Comparison of ENCODE assay signal across 25 cellular contexts in the genomic region with DNA sequence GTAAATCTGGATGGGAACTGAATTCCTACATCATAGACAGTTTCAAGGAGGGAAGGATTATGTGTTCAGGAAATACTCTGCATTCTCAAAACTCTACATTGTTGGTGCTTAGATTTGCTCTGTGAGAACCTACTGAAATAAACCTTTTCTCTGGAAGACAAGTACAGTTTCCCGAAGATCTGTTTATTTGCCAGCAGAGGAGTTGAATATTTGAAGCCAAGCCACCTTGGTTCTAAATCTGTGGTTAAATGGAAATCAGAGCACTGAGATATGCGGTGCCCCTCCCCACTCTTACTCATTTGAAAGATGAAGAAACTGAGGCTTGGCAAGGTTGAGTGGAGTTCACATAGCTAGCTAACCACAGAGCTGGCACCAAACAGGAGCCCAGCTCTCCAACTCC.
DNase-seq lines count a peak whose midpoint lies in the region; FAIRE-seq and TF ChIP-seq lines count a peak whose summit lies in the region.
"Had no signal": no experiment of that assay in that cellular context is flagged by ENCODE, and none has a peak within 500 bp of the region (broad histone marks: within the 10 kb centered on the region; RNA-seq: fewer than 3 reads in every experiment).

No MANE protein-coding gene starts in this region.

- no peak overlapping the region for H4K8ac ChIP-seq in mesendoderm (ENCODE audit: low read depth, low read length)

- H3K56ac ChIP-seq in mesendoderm (ENCODE audit: low read length), result no peak overlapping the region

- H2BK5ac ChIP-seq in mesendoderm (ENCODE audit: low read length), result no peak overlapping the region

- FAIRE-seq in endothelial cell of umbilical vein (lab: Jason Lieb, UNC) (peak; percentile 63), small intestine (lab: Jason Lieb, UNC) (no peak)
- FAIRE-seq: G401.6 had no signal

- no TSS peak for BruUV-seq in endothelial cell of umbilical vein (replicated peaks; lab: Mats Ljungman, UMichigan)

- H3K4me3 ChIP-seq in AG10803 (ENCODE audit: low read length), result no peak overlapping the region
- no peak overlapping the region for H3K4me3 ChIP-seq in endothelial cell of umbilical vein (replicated peaks in 1 of 3; ENCODE audit: insufficient read depth in 1 of 3, low read depth in 1 of 3, low read length in 3 of 3)
- no peak overlapping the region for H3K4me3 ChIP-seq in small intestine (ENCODE audit: low read depth in 1 of 2, low read length in 2 of 2)
- no peak overlapping the region for H3K4me3 ChIP-seq in mesendoderm (ENCODE audit: low read length)
- H3K4me3 ChIP-seq: esophagus squamous epithelium, GM23338, lower lobe of right lung had no signal

- H3K9me1 ChIP-seq in endothelial cell of umbilical vein (replicated peaks; ENCODE audit: control insufficient read depth, extremely low read depth, insufficient read depth, low read length), result no peaks in the 10 kb centered on the region

- peaks cover 2% of the 10 kb centered on the region for H3K79me2 ChIP-seq in endothelial cell of umbilical vein (ENCODE audit: control insufficient read depth, insufficient read depth, low read length)
- H3K79me2 ChIP-seq in mesendoderm (ENCODE audit: control insufficient read depth, insufficient read depth, low read length), result no peaks in the 10 kb centered on the region

- H3K9ac ChIP-seq in endothelial cell of umbilical vein (replicated peaks; ENCODE audit: extremely low read depth, insufficient read depth, low read length), result no peak overlapping the region
- H3K9ac ChIP-seq in mesendoderm (ENCODE audit: low read length), result no peak overlapping the region

- no peaks in the 10 kb centered on the region for H4K20me1 ChIP-seq in endothelial cell of umbilical vein (replicated peaks; ENCODE audit: control insufficient read depth, extremely low read depth, insufficient read depth, low read length)

- no peak overlapping the region for H2AK5ac ChIP-seq in mesendoderm (ENCODE audit: low read length)

- intact Hi-C loops in endothelial cell of umbilical vein (cut with micrococcal nuclease), result loop anchor here (5.0 kb wide), 1 partner anchor 372 kb away; no protein-coding TSS in a partner anchor

- H3K4me2 ChIP-seq in endothelial cell of umbilical vein (ENCODE audit: insufficient read depth, low read length), result peak overlapping the region; percentile 83
- H3K4me2 ChIP-seq in mesendoderm (ENCODE audit: low read length), result no peak overlapping the region
- H3K4me2 ChIP-seq: GM23338 had no signal

- H3K4ac ChIP-seq in mesendoderm (ENCODE audit: low read depth, low read length), result no peak overlapping the region

- H3K79me1 ChIP-seq in mesendoderm (ENCODE audit: low read length), result no peaks in the 10 kb centered on the region

- POLR2A ChIA-PET in endothelial cell of umbilical vein (lab: Charles Lee) (no interaction called here), HEK293T (lab: Yijun Ruan, JAX) (interaction anchor here (1.4 to 2.5 kb wide), 2 partner anchors 389 to 393 kb away, joined by 6 read pairs; no protein-coding TSS in a partner anchor)

- H3K18ac ChIP-seq in mesendoderm (ENCODE audit: low read length), result no peak overlapping the region

- no peak overlapping the region for H3K23ac ChIP-seq in mesendoderm (ENCODE audit: low read length)

- no peaks in the 10 kb centered on the region for H3K27me3 ChIP-seq in endothelial cell of umbilical vein (ENCODE audit: control insufficient read depth in 2 of 2, insufficient read depth in 2 of 2, low read length in 2 of 2)
- no peaks in the 10 kb centered on the region for H3K27me3 ChIP-seq in small intestine (ENCODE audit: control insufficient read depth in 2 of 2, insufficient read depth in 2 of 2, low read length in 2 of 2)
- peaks cover 12% of the 10 kb centered on the region for H3K27me3 ChIP-seq in mesendoderm (ENCODE audit: insufficient read depth, low read length, poor library complexity)

- CTCF ChIA-PET in endothelial cell of umbilical vein (lab: Charles Lee), result interaction anchor here (0.7 to 8.7 kb wide), 10 partner anchors 70 to 393 kb away, joined by 3 to 144 read pairs (median 5); partner anchors contain the start of gene GATA6
- CTCF ChIA-PET in HEK293T (lab: Yijun Ruan, JAX), result interaction anchor here (0.6 to 1.5 kb wide), 3 partner anchors 106 to 890 kb away, joined by 3 to 4 read pairs (median 3); no protein-coding TSS in a partner anchor

- H4K5ac ChIP-seq in mesendoderm (ENCODE audit: low read length), result no peak overlapping the region

- 71 to 79% (median 74%) methylated on average over 2 of the region's 2 CpGs for WGBS in small intestine, 3 donors
- WGBS in mesendoderm (ENCODE audit: extremely low coverage, insufficient coverage, low lambda C conversion rate), result no CpG with 5 or more reads among the region's 2 CpGs

- H3K27ac ChIP-seq in endothelial cell of umbilical vein (ENCODE audit: insufficient read depth, low read depth, low read length) (peak overlapping the region; percentile 34), small intestine (ENCODE audit: low read depth in 1 of 2, low read length in 1 of 2) (no peak overlapping the region), mesendoderm (ENCODE audit: low read depth, low read length) (no peak overlapping the region)
- H3K27ac ChIP-seq: esophagus squamous epithelium, lower lobe of right lung had no signal

- no peak for TF ChIP-seq CTCF in AG10803 (conservative IDR thresholded peaks at IDR 0.05; ENCODE audit: low read length)
- TF ChIP-seq CTCF in endothelial cell of umbilical vein (IDR thresholded peaks at IDR 0.05; ENCODE audit: extremely low read depth in 1 of 2, insufficient read depth in 1 of 2, low read depth in 1 of 2, low read length in 2 of 2), result no peak

- no peak for TF ChIP-seq POLR2A in endothelial cell of umbilical vein (IDR thresholded peaks at IDR 0.05; ENCODE audit: low read depth, low read length)

- H3K4me1 ChIP-seq in endothelial cell of umbilical vein (ENCODE audit: control insufficient read depth, extremely low read depth, insufficient read depth, low read length) (peaks cover 35% of the 10 kb centered on the region), small intestine (ENCODE audit: control insufficient read depth in 2 of 2, insufficient read depth in 1 of 2, low read depth in 1 of 2, low read length in 1 of 2) (no peaks in the 10 kb centered on the region), mesendoderm (ENCODE audit: control insufficient read depth, low read depth, low read length) (no peaks in the 10 kb centered on the region)

- H2BK15ac ChIP-seq in mesendoderm (replicated peaks; ENCODE audit: low read depth), result no peak overlapping the region

- H2AFZ ChIP-seq in endothelial cell of umbilical vein (ENCODE audit: low read depth, low read length), result peak overlapping the region; percentile 11
- H2AFZ ChIP-seq: GM23338 had no signal

- H3K36me3 ChIP-seq in endothelial cell of umbilical vein (ENCODE audit: control insufficient read depth in 2 of 2, extremely low read depth in 1 of 2, insufficient read depth in 2 of 2, low read length in 2 of 2) (no peaks in the 10 kb centered on the region), small intestine (ENCODE audit: control insufficient read depth in 2 of 2, insufficient read depth in 2 of 2, low read length in 2 of 2) (no peaks in the 10 kb centered on the region), mesendoderm (ENCODE audit: control insufficient read depth, insufficient read depth, low read length) (no peaks in the 10 kb centered on the region)
- H3K36me3 ChIP-seq: esophagus squamous epithelium, lower lobe of right lung had no signal

- dilution Hi-C loops in endothelial cell of umbilical vein (cut with MboI; ENCODE audit: extremely low pct_ligation_motif_present, low sequenced_read_pairs), result loop anchor here (10.0 kb wide), 1 partner anchor 389 kb away; no protein-coding TSS in a partner anchor

- H2BK120ac ChIP-seq in mesendoderm (ENCODE audit: low read depth, low read length), result no peak overlapping the region

- H3K9me3 ChIP-seq in endothelial cell of umbilical vein (replicated peaks; ENCODE audit: control insufficient read depth, insufficient read depth, low read length) (no peaks in the 10 kb centered on the region), small intestine (ENCODE audit: control insufficient read depth, low read depth) (no peaks in the 10 kb centered on the region)
- H3K9me3 ChIP-seq: esophagus squamous epithelium, lower lobe of right lung had no signal

- DNase-seq in AG10803 (ENCODE audit: low read depth) (peak; percentile 78), amniotic epithelial cell (ENCODE audit: low read depth) (peak; percentile 100), endothelial cell of umbilical vein (ENCODE audit: low read depth, low spot score) (peak; percentile 54), non-pigmented ciliary epithelial cell (ENCODE audit: low read depth) (peak; percentile 65), NCI-H1417 treated with DMSO at 0.1 percent for 48 hours (lab: John Stamatoyannopoulos, UW) (no peak), HEK293T (ENCODE audit: extremely low spot score) (no peak), small intestine (no peak), mesendoderm (no peak)
- DNase-seq: activated CD4-positive, alpha-beta T cell treated with anti-CD3 and anti-CD28 coated beads for 48 hours; activated naive CD8-positive, alpha-beta T cell treated with anti-CD3 and anti-CD28 coated beads, Interleukin-2, amount 10 ng/mL, durations not matched to agents 7 days and 5 days; CD4-positive, CD25-positive, alpha-beta regulatory T cell; central memory CD4-positive, alpha-beta T cell; effector memory CD4-positive, alpha-beta T cell; esophagus squamous epithelium; head of caudate nucleus; lower lobe of right lung; MV-4-11; NCI-H2029 treated with DMSO at 0.1 percent for 48 hours; NCI-H446; nucleus accumbens; PC-3; right cardiac atrium; stimulated activated CD4-positive, alpha-beta T cell treated with anti-CD3 and anti-CD28 coated beads, Interleukin-15, amount 100 ng/mL, for 24 hours had no signal

TF ChIP-seq in endothelial cell of umbilical vein, 7 proteins besides CTCF, POLR2A, EP300 and RAD21 (continues in another document):
- TF ChIP-seq GATA2 (IDR thresholded peaks at IDR 0.05; ENCODE audit: insufficient read depth, insufficient read length, low read depth, low read length) (no peak), JUN (IDR thresholded peaks at IDR 0.05; ENCODE audit: borderline replicate concordance, insufficient read depth, insufficient read length, low read depth) (no peak), MYC (IDR thresholded peaks at IDR 0.05; ENCODE audit: low read depth, low read length) (no peak), EZH2 (IDR thresholded peaks at IDR 0.05; ENCODE audit: borderline replicate concordance, low read depth, low read length, severe bottlenecking) (no peak), FOS (IDR thresholded peaks at IDR 0.05; ENCODE audit: borderline replicate concordance, insufficient read depth, low read length) (no peak)

TF ChIP-seq in HEK293T, 16 proteins besides CTCF, POLR2A, EP300 and RAD21 (continues in another document):
- TF ChIP-seq SP1 (IDR thresholded peaks at IDR 0.05) (no peak), ARNT (IDR thresholded peaks at IDR 0.05) (no peak), FOXA1 (IDR thresholded peaks at IDR 0.05) (no peak), FOXM1 (IDR thresholded peaks at IDR 0.05; ENCODE audit: borderline replicate concordance) (no peak), SUZ12 (IDR thresholded peaks at IDR 0.05) (no peak), HDGF (IDR thresholded peaks at IDR 0.05; ENCODE audit: borderline replicate concordance) (no peak), LEF1 (IDR thresholded peaks at IDR 0.05; ENCODE audit: borderline replicate concordance) (no peak), CTBP1 (IDR thresholded peaks at IDR 0.05; ENCODE audit: borderline replicate concordance) (no peak), NFRKB (IDR thresholded peaks at IDR 0.05) (no peak)

Comparison
In these comparisons a context has a peak if more than half of its experiments do, and no peak if none do; other contexts are left out.
1. DNase-seq: peak in AG10803 (single experiment), amniotic epithelial cell (single experiment), endothelial cell of umbilical vein (single experiment) and non-pigmented ciliary epithelial cell (single experiment); none in NCI-H1417 treated with DMSO at 0.1 percent for 48 hours (single experiment), HEK293T (single experiment), small intestine (single experiment) and mesendoderm (single experiment).